In the genomic region with DNA sequence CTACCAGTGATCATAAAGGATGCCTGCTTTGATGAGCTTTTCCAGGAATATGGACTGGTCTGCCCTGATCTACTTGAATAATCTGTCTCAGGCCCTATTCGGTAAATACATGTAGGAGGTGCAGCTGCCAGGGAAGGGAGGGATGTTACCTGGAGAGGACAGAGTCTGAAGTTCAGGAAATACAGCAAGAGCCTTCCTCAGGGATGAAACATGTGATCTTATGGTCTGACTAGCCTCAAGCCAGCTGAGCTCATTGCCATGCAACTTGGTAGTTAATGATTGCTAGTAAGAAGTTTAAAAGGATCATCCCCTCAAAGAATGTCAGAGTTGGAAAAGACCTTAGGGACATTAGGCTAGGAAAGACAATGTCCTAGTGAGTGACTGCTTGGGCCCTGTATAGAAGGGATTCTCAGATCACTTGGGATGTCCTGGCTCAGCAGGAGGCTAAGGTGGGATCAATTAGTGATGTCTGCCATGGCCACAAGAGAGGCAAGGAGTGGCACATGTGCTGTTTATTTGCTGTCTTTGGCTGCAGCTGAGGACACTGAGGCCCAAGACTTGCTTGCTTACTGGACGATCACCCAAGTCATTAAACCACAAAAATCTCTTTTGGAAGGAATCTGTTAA, we compare ENCODE assay signal across 1 cellular context.
TF ChIP-seq lines count a peak whose summit lies in the region.

No MANE protein-coding gene starts in this region.

TF ChIP-seq in HepG2, 621 proteins besides CTCF, POLR2A, EP300 and RAD21 (continued from another document and continues in another):
- TF ChIP-seq FOXA1 (IDR thresholded peaks at IDR 0.05) (no peak), FOXA1 (CRISPR knock-in tag; IDR thresholded peaks at IDR 0.05) (0 out of 2 replicates have a peak, but pooled peaks have one; percentile 9), KAT8 (CRISPR knock-in tag; IDR thresholded peaks at IDR 0.05) (no peak), ZBTB20 (CRISPR knock-in tag; IDR thresholded peaks at IDR 0.05; ENCODE audit: borderline replicate concordance, low read depth) (no peak), ZNF703 (CRISPR knock-in tag; IDR thresholded peaks at IDR 0.05; ENCODE audit: borderline replicate concordance) (no peak), NR2F1 (CRISPR knock-in tag; IDR thresholded peaks at IDR 0.05) (peak in 1 of 2 experiments; percentile 9; a peak in 1 of 4 replicates), ZFP36L1 (CRISPR knock-in tag; IDR thresholded peaks at IDR 0.05) (peak; percentile 56; the same call in 1 of the 2 replicates), SOX6 (IDR thresholded peaks at IDR 0.05) (no peak), SOX6 (CRISPR knock-in tag; IDR thresholded peaks at IDR 0.05) (peak; percentile 41; the same call in 1 of the 2 replicates), ZNF564 (CRISPR knock-in tag; IDR thresholded peaks at IDR 0.05) (no peak), ZNF3 (CRISPR knock-in tag; IDR thresholded peaks at IDR 0.05) (no peak), REPIN1 (CRISPR knock-in tag; IDR thresholded peaks at IDR 0.05; ENCODE audit: borderline replicate concordance, low read depth) (peak; percentile 37; the same call in 1 of the 2 replicates), SNAPC2 (CRISPR knock-in tag; IDR thresholded peaks at IDR 0.05) (peak; percentile 51; the same call in 1 of the 2 replicates), NFYB (CRISPR knock-in tag; IDR thresholded peaks at IDR 0.05) (0 out of 2 replicates have a peak, but pooled peaks have one; percentile 17), ZFX (CRISPR knock-in tag; IDR thresholded peaks at IDR 0.05; ENCODE audit: low read depth) (peak; percentile 49; the same call in 1 of the 2 replicates), SOX5 (CRISPR knock-in tag; IDR thresholded peaks at IDR 0.05; ENCODE audit: borderline replicate concordance) (peak; percentile 56), GZF1 (CRISPR knock-in tag; IDR thresholded peaks at IDR 0.05) (no peak), SAP130 (CRISPR knock-in tag; IDR thresholded peaks at IDR 0.05; ENCODE audit: low read depth) (peak; percentile 73), NFYC (CRISPR knock-in tag; IDR thresholded peaks at IDR 0.05) (no peak), TAF1 (CRISPR knock-in tag; IDR thresholded peaks at IDR 0.05) (peak; percentile 59; the same call in 1 of the 2 replicates), ZNF136 (CRISPR knock-in tag; IDR thresholded peaks at IDR 0.05; ENCODE audit: low read depth) (no peak), SMYD3 (CRISPR knock-in tag; IDR thresholded peaks at IDR 0.05) (no peak), POGZ (CRISPR knock-in tag; IDR thresholded peaks at IDR 0.05) (peak; percentile 51; the same call in 1 of the 2 replicates), GATAD2A (CRISPR knock-in tag; IDR thresholded peaks at IDR 0.05) (peak; percentile 54), REXO4 (CRISPR knock-in tag; IDR thresholded peaks at IDR 0.05; ENCODE audit: borderline replicate concordance) (no peak), KDM4B (CRISPR knock-in tag; IDR thresholded peaks at IDR 0.05) (no peak), ZBTB7A (CRISPR knock-in tag; IDR thresholded peaks at IDR 0.05) (no peak), ZNF430 (CRISPR knock-in tag; IDR thresholded peaks at IDR 0.05) (0 out of 2 replicates have a peak, but pooled peaks have one; percentile 59), MXI1 (IDR thresholded peaks at IDR 0.05; ENCODE audit: borderline replicate concordance, low read depth, low read length) (peak; percentile 48; the same call in 1 of the 3 replicates), HNF4A (CRISPR knock-in tag; IDR thresholded peaks at IDR 0.05) (peak; percentile 93), RXRA (CRISPR knock-in tag; IDR thresholded peaks at IDR 0.05) (no peak), ESRRA (CRISPR knock-in tag; IDR thresholded peaks at IDR 0.05; ENCODE audit: low read depth) (no peak), DR1 (CRISPR knock-in tag; IDR thresholded peaks at IDR 0.05) (peak; percentile 91), TARDBP (CRISPR knock-in tag; IDR thresholded peaks at IDR 0.05) (0 out of 2 replicates have a peak, but pooled peaks have one; percentile 21), ZBTB42 (CRISPR knock-in tag; IDR thresholded peaks at IDR 0.05) (no peak), RCOR2 (CRISPR knock-in tag; IDR thresholded peaks at IDR 0.05) (0 out of 2 replicates have a peak, but pooled peaks have one; percentile 11), ZNF337 (CRISPR knock-in tag; IDR thresholded peaks at IDR 0.05; ENCODE audit: borderline replicate concordance, low read depth) (no peak), HDAC2 (CRISPR knock-in tag; IDR thresholded peaks at IDR 0.05) (peak; percentile 69; the same call in 1 of the 2 replicates), KLF9 (CRISPR knock-in tag; IDR thresholded peaks at IDR 0.05; ENCODE audit: low read depth) (no peak), HOXD1 (CRISPR knock-in tag; IDR thresholded peaks at IDR 0.05) (no peak), FOXA3 (CRISPR knock-in tag; IDR thresholded peaks at IDR 0.05) (peak; percentile 39), LCORL (IDR thresholded peaks at IDR 0.05) (no peak), LCORL (CRISPR knock-in tag; IDR thresholded peaks at IDR 0.05) (0 out of 2 replicates have a peak, but pooled peaks have one; percentile 19), NR2F6 (IDR thresholded peaks at IDR 0.05) (no peak), NR2F6 (CRISPR knock-in tag; IDR thresholded peaks at IDR 0.05) (0 out of 2 replicates have a peak, but pooled peaks have one; percentile 42), ATF1 (CRISPR knock-in tag; IDR thresholded peaks at IDR 0.05) (peak; percentile 63), NAIF1 (CRISPR knock-in tag; IDR thresholded peaks at IDR 0.05; ENCODE audit: borderline replicate concordance) (no peak), ZMYM3 (CRISPR knock-in tag; IDR thresholded peaks at IDR 0.05) (peak; percentile 9; the same call in 1 of the 2 replicates)
- TF ChIP-seq, protein P1, sequence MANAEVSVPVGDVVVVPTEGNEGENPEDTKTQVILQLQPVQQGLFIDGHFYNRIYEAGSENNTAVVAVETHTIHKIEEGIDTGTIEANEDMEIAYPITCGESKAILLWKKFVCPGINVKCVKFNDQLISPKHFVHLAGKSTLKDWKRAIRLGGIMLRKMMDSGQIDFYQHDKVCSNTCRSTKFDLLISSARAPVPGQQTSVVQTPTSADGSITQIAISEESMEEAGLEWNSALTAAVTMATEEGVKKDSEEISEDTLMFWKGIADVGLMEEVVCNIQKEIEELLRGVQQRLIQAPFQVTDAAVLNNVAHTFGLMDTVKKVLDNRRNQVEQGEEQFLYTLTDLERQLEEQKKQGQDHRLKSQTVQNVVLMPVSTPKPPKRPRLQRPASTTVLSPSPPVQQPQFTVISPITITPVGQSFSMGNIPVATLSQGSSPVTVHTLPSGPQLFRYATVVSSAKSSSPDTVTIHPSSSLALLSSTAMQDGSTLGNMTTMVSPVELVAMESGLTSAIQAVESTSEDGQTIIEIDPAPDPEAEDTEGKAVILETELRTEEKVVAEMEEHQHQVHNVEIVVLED (CRISPR knock-in tag; IDR thresholded peaks at IDR 0.05; ENCODE audit: borderline replicate concordance): no peak
- TF ChIP-seq, protein P2, sequence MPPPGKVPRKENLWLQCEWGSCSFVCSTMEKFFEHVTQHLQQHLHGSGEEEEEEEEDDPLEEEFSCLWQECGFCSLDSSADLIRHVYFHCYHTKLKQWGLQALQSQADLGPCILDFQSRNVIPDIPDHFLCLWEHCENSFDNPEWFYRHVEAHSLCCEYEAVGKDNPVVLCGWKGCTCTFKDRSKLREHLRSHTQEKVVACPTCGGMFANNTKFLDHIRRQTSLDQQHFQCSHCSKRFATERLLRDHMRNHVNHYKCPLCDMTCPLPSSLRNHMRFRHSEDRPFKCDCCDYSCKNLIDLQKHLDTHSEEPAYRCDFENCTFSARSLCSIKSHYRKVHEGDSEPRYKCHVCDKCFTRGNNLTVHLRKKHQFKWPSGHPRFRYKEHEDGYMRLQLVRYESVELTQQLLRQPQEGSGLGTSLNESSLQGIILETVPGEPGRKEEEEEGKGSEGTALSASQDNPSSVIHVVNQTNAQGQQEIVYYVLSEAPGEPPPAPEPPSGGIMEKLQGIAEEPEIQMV (CRISPR knock-in tag; IDR thresholded peaks at IDR 0.05; ENCODE audit: low read depth): no peak
- TF ChIP-seq, protein P3, sequence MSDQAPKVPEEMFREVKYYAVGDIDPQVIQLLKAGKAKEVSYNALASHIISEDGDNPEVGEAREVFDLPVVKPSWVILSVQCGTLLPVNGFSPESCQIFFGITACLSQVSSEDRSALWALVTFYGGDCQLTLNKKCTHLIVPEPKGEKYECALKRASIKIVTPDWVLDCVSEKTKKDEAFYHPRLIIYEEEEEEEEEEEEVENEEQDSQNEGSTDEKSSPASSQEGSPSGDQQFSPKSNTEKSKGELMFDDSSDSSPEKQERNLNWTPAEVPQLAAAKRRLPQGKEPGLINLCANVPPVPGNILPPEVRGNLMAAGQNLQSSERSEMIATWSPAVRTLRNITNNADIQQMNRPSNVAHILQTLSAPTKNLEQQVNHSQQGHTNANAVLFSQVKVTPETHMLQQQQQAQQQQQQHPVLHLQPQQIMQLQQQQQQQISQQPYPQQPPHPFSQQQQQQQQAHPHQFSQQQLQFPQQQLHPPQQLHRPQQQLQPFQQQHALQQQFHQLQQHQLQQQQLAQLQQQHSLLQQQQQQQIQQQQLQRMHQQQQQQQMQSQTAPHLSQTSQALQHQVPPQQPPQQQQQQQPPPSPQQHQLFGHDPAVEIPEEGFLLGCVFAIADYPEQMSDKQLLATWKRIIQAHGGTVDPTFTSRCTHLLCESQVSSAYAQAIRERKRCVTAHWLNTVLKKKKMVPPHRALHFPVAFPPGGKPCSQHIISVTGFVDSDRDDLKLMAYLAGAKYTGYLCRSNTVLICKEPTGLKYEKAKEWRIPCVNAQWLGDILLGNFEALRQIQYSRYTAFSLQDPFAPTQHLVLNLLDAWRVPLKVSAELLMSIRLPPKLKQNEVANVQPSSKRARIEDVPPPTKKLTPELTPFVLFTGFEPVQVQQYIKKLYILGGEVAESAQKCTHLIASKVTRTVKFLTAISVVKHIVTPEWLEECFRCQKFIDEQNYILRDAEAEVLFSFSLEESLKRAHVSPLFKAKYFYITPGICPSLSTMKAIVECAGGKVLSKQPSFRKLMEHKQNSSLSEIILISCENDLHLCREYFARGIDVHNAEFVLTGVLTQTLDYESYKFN (CRISPR knock-in tag; conservative IDR thresholded peaks at IDR 0.05): peak; percentile 86
- TF ChIP-seq, protein P4, sequence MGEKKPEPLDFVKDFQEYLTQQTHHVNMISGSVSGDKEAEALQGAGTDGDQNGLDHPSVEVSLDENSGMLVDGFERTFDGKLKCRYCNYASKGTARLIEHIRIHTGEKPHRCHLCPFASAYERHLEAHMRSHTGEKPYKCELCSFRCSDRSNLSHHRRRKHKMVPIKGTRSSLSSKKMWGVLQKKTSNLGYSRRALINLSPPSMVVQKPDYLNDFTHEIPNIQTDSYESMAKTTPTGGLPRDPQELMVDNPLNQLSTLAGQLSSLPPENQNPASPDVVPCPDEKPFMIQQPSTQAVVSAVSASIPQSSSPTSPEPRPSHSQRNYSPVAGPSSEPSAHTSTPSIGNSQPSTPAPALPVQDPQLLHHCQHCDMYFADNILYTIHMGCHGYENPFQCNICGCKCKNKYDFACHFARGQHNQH (CRISPR knock-in tag; IDR thresholded peaks at IDR 0.05): 0 out of 2 replicates have a peak, but pooled peaks have one; percentile 39
- TF ChIP-seq, protein P5, sequence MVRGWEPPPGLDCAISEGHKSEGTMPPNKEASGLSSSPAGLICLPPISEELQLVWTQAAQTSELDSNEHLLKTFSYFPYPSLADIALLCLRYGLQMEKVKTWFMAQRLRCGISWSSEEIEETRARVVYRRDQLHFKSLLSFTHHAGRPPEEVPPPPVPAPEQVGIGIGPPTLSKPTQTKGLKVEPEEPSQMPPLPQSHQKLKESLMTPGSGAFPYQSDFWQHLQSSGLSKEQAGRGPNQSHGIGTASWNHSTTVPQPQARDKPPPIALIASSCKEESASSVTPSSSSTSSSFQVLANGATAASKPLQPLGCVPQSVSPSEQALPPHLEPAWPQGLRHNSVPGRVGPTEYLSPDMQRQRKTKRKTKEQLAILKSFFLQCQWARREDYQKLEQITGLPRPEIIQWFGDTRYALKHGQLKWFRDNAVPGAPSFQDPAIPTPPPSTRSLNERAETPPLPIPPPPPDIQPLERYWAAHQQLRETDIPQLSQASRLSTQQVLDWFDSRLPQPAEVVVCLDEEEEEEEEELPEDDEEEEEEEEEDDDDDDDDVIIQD (CRISPR knock-in tag; IDR thresholded peaks at IDR 0.05; ENCODE audit: low read depth): peak; percentile 46; the same call in 1 of the 2 replicates
- TF ChIP-seq, protein P6, sequence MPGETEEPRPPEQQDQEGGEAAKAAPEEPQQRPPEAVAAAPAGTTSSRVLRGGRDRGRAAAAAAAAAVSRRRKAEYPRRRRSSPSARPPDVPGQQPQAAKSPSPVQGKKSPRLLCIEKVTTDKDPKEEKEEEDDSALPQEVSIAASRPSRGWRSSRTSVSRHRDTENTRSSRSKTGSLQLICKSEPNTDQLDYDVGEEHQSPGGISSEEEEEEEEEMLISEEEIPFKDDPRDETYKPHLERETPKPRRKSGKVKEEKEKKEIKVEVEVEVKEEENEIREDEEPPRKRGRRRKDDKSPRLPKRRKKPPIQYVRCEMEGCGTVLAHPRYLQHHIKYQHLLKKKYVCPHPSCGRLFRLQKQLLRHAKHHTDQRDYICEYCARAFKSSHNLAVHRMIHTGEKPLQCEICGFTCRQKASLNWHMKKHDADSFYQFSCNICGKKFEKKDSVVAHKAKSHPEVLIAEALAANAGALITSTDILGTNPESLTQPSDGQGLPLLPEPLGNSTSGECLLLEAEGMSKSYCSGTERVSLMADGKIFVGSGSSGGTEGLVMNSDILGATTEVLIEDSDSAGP (CRISPR knock-in tag; IDR thresholded peaks at IDR 0.05; ENCODE audit: borderline replicate concordance): no peak
- TF ChIP-seq, protein P7, sequence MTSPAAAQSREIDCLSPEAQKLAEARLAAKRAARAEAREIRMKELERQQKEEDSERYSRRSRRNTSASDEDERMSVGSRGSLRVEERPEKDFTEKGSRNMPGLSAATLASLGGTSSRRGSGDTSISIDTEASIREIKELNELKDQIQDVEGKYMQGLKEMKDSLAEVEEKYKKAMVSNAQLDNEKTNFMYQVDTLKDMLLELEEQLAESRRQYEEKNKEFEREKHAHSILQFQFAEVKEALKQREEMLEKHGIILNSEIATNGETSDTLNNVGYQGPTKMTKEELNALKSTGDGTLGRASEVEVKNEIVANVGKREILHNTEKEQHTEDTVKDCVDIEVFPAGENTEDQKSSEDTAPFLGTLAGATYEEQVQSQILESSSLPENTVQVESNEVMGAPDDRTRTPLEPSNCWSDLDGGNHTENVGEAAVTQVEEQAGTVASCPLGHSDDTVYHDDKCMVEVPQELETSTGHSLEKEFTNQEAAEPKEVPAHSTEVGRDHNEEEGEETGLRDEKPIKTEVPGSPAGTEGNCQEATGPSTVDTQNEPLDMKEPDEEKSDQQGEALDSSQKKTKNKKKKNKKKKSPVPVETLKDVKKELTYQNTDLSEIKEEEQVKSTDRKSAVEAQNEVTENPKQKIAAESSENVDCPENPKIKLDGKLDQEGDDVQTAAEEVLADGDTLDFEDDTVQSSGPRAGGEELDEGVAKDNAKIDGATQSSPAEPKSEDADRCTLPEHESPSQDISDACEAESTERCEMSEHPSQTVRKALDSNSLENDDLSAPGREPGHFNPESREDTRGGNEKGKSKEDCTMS (CRISPR knock-in tag; conservative IDR thresholded peaks at IDR 0.05): no peak
- TF ChIP-seq, protein P8, sequence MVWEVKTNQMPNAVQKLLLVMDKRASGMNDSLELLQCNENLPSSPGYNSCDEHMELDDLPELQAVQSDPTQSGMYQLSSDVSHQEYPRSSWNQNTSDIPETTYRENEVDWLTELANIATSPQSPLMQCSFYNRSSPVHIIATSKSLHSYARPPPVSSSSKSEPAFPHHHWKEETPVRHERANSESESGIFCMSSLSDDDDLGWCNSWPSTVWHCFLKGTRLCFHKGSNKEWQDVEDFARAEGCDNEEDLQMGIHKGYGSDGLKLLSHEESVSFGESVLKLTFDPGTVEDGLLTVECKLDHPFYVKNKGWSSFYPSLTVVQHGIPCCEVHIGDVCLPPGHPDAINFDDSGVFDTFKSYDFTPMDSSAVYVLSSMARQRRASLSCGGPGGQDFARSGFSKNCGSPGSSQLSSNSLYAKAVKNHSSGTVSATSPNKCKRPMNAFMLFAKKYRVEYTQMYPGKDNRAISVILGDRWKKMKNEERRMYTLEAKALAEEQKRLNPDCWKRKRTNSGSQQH (CRISPR knock-in tag; IDR thresholded peaks at IDR 0.05; ENCODE audit: low read depth): no peak
